ENCODE assay signal across 10 cellular contexts in the genomic region with DNA sequence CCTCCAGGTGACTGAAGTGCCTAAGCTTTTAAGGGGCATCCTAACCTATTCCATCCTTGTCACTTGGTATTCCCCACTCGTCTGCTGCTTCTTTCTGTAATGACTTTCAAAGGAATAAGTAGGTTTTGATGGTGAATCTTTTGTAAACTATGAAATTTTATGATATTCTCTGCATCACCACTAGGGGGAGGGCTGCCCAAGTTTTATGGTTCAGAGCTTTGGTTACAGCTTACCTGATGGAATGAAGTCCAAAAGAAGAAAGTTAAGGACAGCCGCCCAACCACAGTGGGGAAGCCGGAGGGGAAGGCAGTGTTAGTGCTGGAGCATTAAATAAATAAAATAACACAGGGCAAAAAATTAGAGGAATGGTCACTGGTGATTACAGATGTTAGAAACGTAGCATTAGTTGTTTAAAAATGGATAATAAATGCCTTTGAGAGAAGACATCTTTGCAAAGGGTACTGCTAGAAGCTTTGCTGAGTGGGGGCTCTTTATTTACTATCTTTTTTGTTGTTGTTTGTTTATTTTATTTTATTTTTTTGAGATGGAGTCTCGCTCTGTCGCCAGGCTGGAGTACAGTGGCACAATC.
A peak's percentile ranks its signal among the peaks of the same experiment; 100 is the strongest.
DNase-seq lines count a peak whose midpoint lies in the region; ATAC-seq and TF ChIP-seq lines count a peak whose summit lies in the region.
"Had no signal": no experiment of that assay in that cellular context is flagged by ENCODE, and none has a peak within 500 bp of the region (broad histone marks: within the 10 kb centered on the region; RNA-seq: fewer than 3 reads in every experiment).

No MANE protein-coding gene starts in this region.

- in situ Hi-C loops in SK-MEL-5 (cut with HindIII; ENCODE audit: low pct_unique_long_range_greater_than_20kb, low sequenced_read_pairs) = no loop called here

- no peak overlapping the region for H3K4me3 Mint-ChIP-seq in stimulated activated naive CD8-positive, alpha-beta T cell treated with anti-CD3 and anti-CD28 coated beads, Interleukin-15, amount 100 ng/mL, for 72 hours
- no peak overlapping the region for H3K4me3 Mint-ChIP-seq in osteocyte (ENCODE audit: unreplicated experiment)
- H3K4me3 Mint-ChIP-seq: dendritic cell treated with granulocyte-macrophage colony-stimulating factor and Interleukin-4, amounts not matched to agents 40 ng/mL and 50 ng/mL, for 4 days; stimulated activated naive B cell treated with anti-CD40 and anti-IgM and Interleukin-4, amounts not matched to agents 10 μg/mL and 1 μg/mL and 100 μg/mL, for 72 hours had no signal

- peak; percentile 82 for TF ChIP-seq CTCF in epithelial cell of proximal tubule (conservative IDR thresholded peaks at IDR 0.05; ENCODE audit: low read depth, low read length)
- peak; percentile 82 for TF ChIP-seq CTCF in osteocyte (IDR thresholded peaks at IDR 0.05)

- peaks cover 9% of the 10 kb centered on the region for H3K27me3 Mint-ChIP-seq in stimulated activated naive CD8-positive, alpha-beta T cell treated with anti-CD3 and anti-CD28 coated beads, Interleukin-15, amount 100 ng/mL, for 72 hours
- H3K27me3 Mint-ChIP-seq in osteocyte (ENCODE audit: unreplicated experiment) = peaks cover 9% of the 10 kb centered on the region
- H3K27me3 Mint-ChIP-seq: dendritic cell treated with granulocyte-macrophage colony-stimulating factor and Interleukin-4, amounts not matched to agents 40 ng/mL and 50 ng/mL, for 4 days had no signal

- DNase-seq in stimulated activated naive CD8-positive, alpha-beta T cell treated with anti-CD3 and anti-CD28 coated beads, Interleukin-15, Interleukin-2, amounts not matched to agents 100 U/mL and 50 U/mL, for 24 hours = peak; percentile 15
- no peak for DNase-seq in stimulated activated naive CD8-positive, alpha-beta T cell treated with anti-CD3 and anti-CD28 coated beads, Interleukin-15, amount 100 ng/mL, for 72 hours
- DNase-seq in HT1080 (ENCODE audit: low read depth) (peak; percentile 14), SK-MEL-5 (ENCODE audit: low read depth, low spot score) (peak; percentile 53), epithelial cell of proximal tubule (ENCODE audit: low read depth) (no peak), osteocyte (ENCODE audit: extremely low spot score, unreplicated experiment) (no peak), mesenteric fat pad (ENCODE audit: low spot score) (no peak)
- DNase-seq: stimulated activated naive B cell treated with anti-CD40 and anti-IgM and Interleukin-4, amounts not matched to agents 10 μg/mL and 1 μg/mL and 100 μg/mL, for 72 hours had no signal

- no peaks in the 10 kb centered on the region for H3K4me1 Mint-ChIP-seq in stimulated activated naive CD8-positive, alpha-beta T cell treated with anti-CD3 and anti-CD28 coated beads, Interleukin-15, amount 100 ng/mL, for 72 hours
- H3K4me1 Mint-ChIP-seq in osteocyte (ENCODE audit: unreplicated experiment) = peaks cover 5% of the 10 kb centered on the region
- H3K4me1 Mint-ChIP-seq: stimulated activated naive B cell treated with anti-CD40 and anti-IgM and Interleukin-4, amounts not matched to agents 10 μg/mL and 1 μg/mL and 100 μg/mL, for 72 hours had no signal

- no peaks in the 10 kb centered on the region for H3K9me3 Mint-ChIP-seq in stimulated activated naive CD8-positive, alpha-beta T cell treated with anti-CD3 and anti-CD28 coated beads, Interleukin-15, amount 100 ng/mL, for 72 hours
- H3K9me3 Mint-ChIP-seq in osteocyte (ENCODE audit: unreplicated experiment) = no peaks in the 10 kb centered on the region
- H3K9me3 Mint-ChIP-seq: dendritic cell treated with granulocyte-macrophage colony-stimulating factor and Interleukin-4, amounts not matched to agents 40 ng/mL and 50 ng/mL, for 4 days; stimulated activated naive B cell treated with anti-CD40 and anti-IgM and Interleukin-4, amounts not matched to agents 10 μg/mL and 1 μg/mL and 100 μg/mL, for 72 hours had no signal

- H3K4me3 ChIP-seq in epithelial cell of proximal tubule (ENCODE audit: low read depth, low read length) = no peak overlapping the region

- no peaks in the 10 kb centered on the region for H3K36me3 Mint-ChIP-seq in osteocyte (ENCODE audit: unreplicated experiment)
- H3K36me3 Mint-ChIP-seq: stimulated activated naive B cell treated with anti-CD40 and anti-IgM and Interleukin-4, amounts not matched to agents 10 μg/mL and 1 μg/mL and 100 μg/mL, for 72 hours had no signal

- H3K27ac Mint-ChIP-seq in stimulated activated naive CD8-positive, alpha-beta T cell treated with anti-CD3 and anti-CD28 coated beads, Interleukin-15, amount 100 ng/mL, for 72 hours = no peak overlapping the region
- H3K27ac Mint-ChIP-seq in osteocyte (ENCODE audit: unreplicated experiment) = no peak overlapping the region
- H3K27ac Mint-ChIP-seq: dendritic cell treated with granulocyte-macrophage colony-stimulating factor and Interleukin-4, amounts not matched to agents 40 ng/mL and 50 ng/mL, for 4 days; stimulated activated naive B cell treated with anti-CD40 and anti-IgM and Interleukin-4, amounts not matched to agents 10 μg/mL and 1 μg/mL and 100 μg/mL, for 72 hours had no signal

- ATAC-seq in stimulated activated naive CD8-positive, alpha-beta T cell treated with anti-CD3 and anti-CD28 coated beads, Interleukin-15, Interleukin-2, amounts not matched to agents 100 U/mL and 50 U/mL, for 24 hours = no peak
- no peak for ATAC-seq in stimulated activated naive CD8-positive, alpha-beta T cell treated with anti-CD3 and anti-CD28 coated beads, Interleukin-15, amount 100 ng/mL, for 72 hours
- ATAC-seq in HG03025 (IDR thresholded peaks at IDR 0.05; ENCODE audit: low FRiP score, unreplicated experiment) = no peak

Comparison
In these comparisons a context has a peak if more than half of its experiments do, and no peak if none do; other contexts are left out.
1. DNase-seq: peak in stimulated activated naive CD8-positive, alpha-beta T cell treated with anti-CD3 and anti-CD28 coated beads, Interleukin-15, Interleukin-2, amounts not matched to agents 100 U/mL and 50 U/mL, for 24 hours (single experiment), HT1080 (single experiment) and SK-MEL-5 (single experiment); none in stimulated activated naive CD8-positive, alpha-beta T cell treated with anti-CD3 and anti-CD28 coated beads, Interleukin-15, amount 100 ng/mL, for 72 hours (0 of 2), epithelial cell of proximal tubule (single experiment), osteocyte (single experiment) and mesenteric fat pad (single experiment).